8 cellular contexts compared by ENCODE assay signal in genomic region chr7:76397409-76398183, GRCh38. TPM values are rescaled to one million over a fixed set of nuclear protein-coding genes. Genes with fewer than 3 reads are reported as not detected.
DNase-seq lines count a peak whose midpoint lies in the region; ATAC-seq, FAIRE-seq and TF ChIP-seq lines count a peak whose summit lies in the region.

No MANE protein-coding gene starts in this region.

- intact Hi-C loops in ovary (cut with DNase I): no loop called here

- TF ChIP-seq EP300 in ovary (IDR thresholded peaks at IDR 0.05): no peak

- no peaks in the 10 kb centered on the region for H3K36me3 Mint-ChIP-seq in HFFc6 (ENCODE audit: low read depth)
- no peaks in the 10 kb centered on the region for H3K36me3 Mint-ChIP-seq in activated T-helper 17 cell treated with anti-CD3 and anti-CD28 coated beads, Interleukin-2, amount 50 U/mL, for 72 hours (ENCODE audit: low read depth)

- DNase-seq in HFFc6 (peak; percentile 32), RCC 7860 (ENCODE audit: low spot score) (peak; percentile 62), foreskin fibroblast (peak in 1 of 2 donors; percentile 86), ovary (peak; percentile 84 to 91 (median 88))

- no peaks in the 10 kb centered on the region for H3K9me3 Mint-ChIP-seq in HFFc6
- H3K9me3 Mint-ChIP-seq in activated T-helper 17 cell treated with anti-CD3 and anti-CD28 coated beads, Interleukin-2, amount 50 U/mL, for 72 hours: no peaks in the 10 kb centered on the region

- no peak for FAIRE-seq in RCC 7860 (lab: Jason Lieb, UNC)

- H3K4me3 Mint-ChIP-seq in HFFc6: peak overlapping the region; percentile 41; the same call in 1 of the 2 replicates
- peak overlapping the region; percentile 74 for H3K4me3 Mint-ChIP-seq in activated T-helper 17 cell treated with anti-CD3 and anti-CD28 coated beads, Interleukin-2, amount 50 U/mL, for 72 hours

- TF ChIP-seq POLR2A in ovary (IDR thresholded peaks at IDR 0.05): no peak

- H3K4me1 ChIP-seq in ovary (ENCODE audit: insufficient read depth): peaks cover 8% of the 10 kb centered on the region
- H3K4me1 ChIP-seq in thymus (ENCODE audit: control insufficient read depth, insufficient read depth, low read length): peaks cover 11% of the 10 kb centered on the region

- H3K36me3 ChIP-seq in ovary: no peaks in the 10 kb centered on the region
- H3K36me3 ChIP-seq in thymus (ENCODE audit: control insufficient read depth, insufficient read depth): no peaks in the 10 kb centered on the region

- ATAC-seq in activated T-helper 17 cell treated with anti-CD3 and anti-CD28 coated beads, Interleukin-2, amount 50 U/mL, for 72 hours (replicated peaks): peak; percentile 63
- ATAC-seq in GM21576 (IDR thresholded peaks at IDR 0.05; ENCODE audit: unreplicated experiment): no peak

- no peaks in the 10 kb centered on the region for H3K9me3 ChIP-seq in ovary
- no peaks in the 10 kb centered on the region for H3K9me3 ChIP-seq in thymus (ENCODE audit: control insufficient read depth)

- WGBS in ovary, 3 donors: 12 to 22% (median 14%) methylated on average over 35 to 45 of the region's 45 CpGs
- 19% methylated on average over 45 of the region's 45 CpGs for WGBS in thymus

- peaks cover 12% of the 10 kb centered on the region for H3K4me1 Mint-ChIP-seq in HFFc6 (ENCODE audit: low read depth)
- peaks cover 6% of the 10 kb centered on the region for H3K4me1 Mint-ChIP-seq in activated T-helper 17 cell treated with anti-CD3 and anti-CD28 coated beads, Interleukin-2, amount 50 U/mL, for 72 hours

- H3K4me3 ChIP-seq in foreskin fibroblast (ENCODE audit: low read depth in 1 of 2, low read length in 2 of 2): peak overlapping the region; percentile 46 to 58
- H3K4me3 ChIP-seq in ovary: peak overlapping the region; percentile 53
- peak overlapping the region; percentile 49 for H3K4me3 ChIP-seq in thymus (ENCODE audit: low read length)

- H3K27me3 ChIP-seq in ovary: no peaks in the 10 kb centered on the region
- H3K27me3 ChIP-seq in thymus (ENCODE audit: control insufficient read depth, insufficient read depth): no peaks in the 10 kb centered on the region

- no peaks in the 10 kb centered on the region; the same call in none of the 2 replicates for H3K27me3 Mint-ChIP-seq in HFFc6 (ENCODE audit: insufficient read depth)
- no peaks in the 10 kb centered on the region for H3K27me3 Mint-ChIP-seq in activated T-helper 17 cell treated with anti-CD3 and anti-CD28 coated beads, Interleukin-2, amount 50 U/mL, for 72 hours

- TF ChIP-seq CTCF in C4-2B (conservative IDR thresholded peaks at IDR 0.05) (no peak), HFFc6 (IDR thresholded peaks at IDR 0.05) (no peak), foreskin fibroblast (IDR thresholded peaks at IDR 0.05; ENCODE audit: low read depth, low read length) (no peak), ovary (IDR thresholded peaks at IDR 0.05) (no peak)

- H3K27ac ChIP-seq in C4-2B (peak overlapping the region; percentile 89), ovary (peak overlapping the region; percentile 24 to 28), thymus (ENCODE audit: low read depth) (no peak overlapping the region)

- H3K27ac Mint-ChIP-seq in HFFc6: no peak overlapping the region
- H3K27ac Mint-ChIP-seq in activated T-helper 17 cell treated with anti-CD3 and anti-CD28 coated beads, Interleukin-2, amount 50 U/mL, for 72 hours: peak overlapping the region; percentile 39

RNA-seq across cellular contexts. Expression of gene SSC4D, which starts 11.9 kb away (rescaled TPM):
- 1 to 10 TPM in 1 of 6 experiments, under 1 TPM in 5; 0.23 to 1.1 (median 0.51) TPM for total RNA-seq in HFFc6 (2021; fragmentation: NEBNext Ultra II Directional; extraction: Animal tissue kit (Norgen Biotek cat#: 25700))
- under 1 TPM; 0.50 to 0.61 TPM for total RNA-seq in activated T-helper 17 cell treated with anti-CD3 and anti-CD28 coated beads, Interleukin-2, amount 50 U/mL, for 72 hours
- total RNA-seq in ovary: 1 to 10 TPM in 5 of 7 donors, under 1 TPM in 2; 0.48 to 2.6 (median 1.0) TPM
- polyA plus RNA-seq in ovary: 1 to 10 TPM in 1 of 2 donors, under 1 TPM in 1; 0.73 to 1.3 TPM
- 0.96 TPM for polyA plus RNA-seq in thymus

RNA-seq across cellular contexts. Expression of gene ZP3, which starts 27.2 kb away (rescaled TPM):
- 10 to 100 TPM; 17.5 to 30.4 (median 25.6) TPM for total RNA-seq in HFFc6 (2021; fragmentation: NEBNext Ultra II Directional; extraction: Animal tissue kit (Norgen Biotek cat#: 25700))
- total RNA-seq in activated T-helper 17 cell treated with anti-CD3 and anti-CD28 coated beads, Interleukin-2, amount 50 U/mL, for 72 hours: 10 to 100 TPM in 1 of 2 donors, 1 to 10 TPM in 1; 3.4 to 13.0 TPM
- total RNA-seq in ovary: 10 to 100 TPM in 2 of 7 donors, 1 to 10 TPM in 4, under 1 TPM in 1; 0.73 to 22.0 (median 5.3) TPM
- polyA plus RNA-seq in ovary (10 to 100 TPM in 1 of 2 donors, under 1 TPM in 1; 0.75 to 12.7 TPM), thymus (2.3 TPM)

RNA-seq across cellular contexts. Expression of gene YWHAG, which starts 38.8 kb away (rescaled TPM):
- 100 to 1,000 TPM; 171 to 210 (median 180) TPM for total RNA-seq in HFFc6 (2021; fragmentation: NEBNext Ultra II Directional; extraction: Animal tissue kit (Norgen Biotek cat#: 25700))
- 100 to 1,000 TPM; 118 to 156 TPM for total RNA-seq in activated T-helper 17 cell treated with anti-CD3 and anti-CD28 coated beads, Interleukin-2, amount 50 U/mL, for 72 hours
- 100 to 1,000 TPM in 3 of 7 donors, 10 to 100 TPM in 4; 32.0 to 107 (median 99.2) TPM for total RNA-seq in ovary
- polyA plus RNA-seq in ovary: 100 to 1,000 TPM in 1 of 2 donors, 10 to 100 TPM in 1; 40.2 to 121 TPM
- polyA plus RNA-seq in thymus: 47.1 TPM
